ENCODE assay signal across 10 cellular contexts in the genomic region with DNA sequence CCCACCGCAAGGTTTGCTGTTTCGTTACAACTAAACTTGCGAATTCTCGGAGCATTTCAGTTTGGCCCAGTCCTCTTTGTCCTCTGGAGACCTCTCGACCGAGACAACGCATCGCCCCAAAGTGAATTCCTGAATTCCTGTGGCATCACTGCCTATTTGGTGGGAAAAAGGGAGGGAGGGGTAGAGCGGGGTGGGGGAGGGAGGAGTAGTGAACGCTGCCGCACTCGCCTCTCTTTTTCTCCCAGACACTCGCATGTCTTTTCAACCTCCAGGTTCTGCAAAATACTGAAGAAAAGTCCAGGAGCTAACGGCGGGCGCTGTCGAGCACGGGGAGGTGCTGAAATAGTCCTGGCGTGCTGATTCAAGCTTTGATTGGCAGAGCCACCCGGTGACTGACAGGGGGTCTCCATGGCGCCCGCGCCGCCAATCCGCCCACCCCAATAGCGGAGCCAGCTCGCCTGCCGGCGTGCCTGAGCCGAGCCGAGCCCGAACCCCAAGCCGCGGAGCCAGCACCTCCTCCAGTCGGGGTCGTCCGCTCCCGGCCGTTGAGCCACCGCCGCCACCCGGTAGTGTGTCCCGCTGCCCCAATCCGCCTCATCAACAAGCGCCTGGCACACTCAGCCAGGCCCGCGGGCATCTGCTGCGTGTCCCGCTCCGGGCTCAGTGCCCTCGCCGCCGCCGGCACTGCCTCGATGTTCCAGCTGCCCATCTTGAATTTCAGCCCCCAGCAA. TPM values are rescaled to one million over a fixed set of nuclear protein-coding genes. Genes with fewer than 3 reads are reported as not detected.
DNase-seq lines count a peak whose midpoint lies in the region; ATAC-seq, FAIRE-seq and TF ChIP-seq lines count a peak whose summit lies in the region.
"Had no signal": no experiment of that assay in that cellular context is flagged by ENCODE, and none has a peak within 500 bp of the region (broad histone marks: within the 10 kb centered on the region; RNA-seq: fewer than 3 reads in every experiment).

SIX6 (plus strand) TSS at position 440 of the 731 bp plus-strand sequence; CDS start at position 693, 253 bp downstream.

- TF ChIP-seq CTCF in K562 (IDR thresholded peaks at IDR 0.05 in 2 of 3, conservative IDR thresholded peaks at IDR 0.05 in 1 of 3; ENCODE audit: insufficient read depth in 2 of 3, low read depth in 1 of 3, low read length in 3 of 3): no peak
- TF ChIP-seq CTCF in mucosa of descending colon (IDR thresholded peaks at IDR 0.05): no peak

- WGBS in K562 (ENCODE audit: insufficient coverage, low coverage, missing lambda C conversion rate): 30% methylated on average over 9 of the region's 55 CpGs
- no CpG with 5 or more reads among the region's 55 CpGs for WGBS in trophoblast cell (ENCODE audit: extremely low coverage, insufficient coverage, insufficient read length)

- H3K36me3 ChIP-seq in K562 (ENCODE audit: control insufficient read depth, insufficient read depth, low read length) (no peaks in the 10 kb centered on the region), trophoblast cell (ENCODE audit: control insufficient read depth in 1 of 2, insufficient read depth in 2 of 2, low read length in 2 of 2) (no peaks in the 10 kb centered on the region), mucosa of descending colon (ENCODE audit: low read depth) (no peaks in the 10 kb centered on the region)

- no peak within 1 kb of the TSS for H3K4ac ChIP-seq in trophoblast cell (ENCODE audit: low read depth, low read length)

- no peaks in the 10 kb centered on the region for H3K79me1 ChIP-seq in trophoblast cell (ENCODE audit: low read length)

- peak; percentile 45 for DNase-seq in GM03348 (ENCODE audit: low spot score)
- peak; percentile 78 for DNase-seq in NCI-H2107 (lab: John Stamatoyannopoulos, UW)
- no peak for DNase-seq in K562 (ENCODE audit: extremely low read depth in 1 of 4, low spot score in 3 of 4)
- DNase-seq in trophoblast cell: no peak
- DNase-seq in mucosa of descending colon: no peak
- DNase-seq: activated CD4-positive, CD25-positive, alpha-beta regulatory T cell treated with anti-CD3 and anti-CD28 coated beads, Interleukin-2, amount 50 U/mL, for 72 hours had no signal

- no peak for ATAC-seq in K562
- no peak for ATAC-seq in GM21367 (IDR thresholded peaks at IDR 0.05; ENCODE audit: unreplicated experiment)
- no peak for ATAC-seq in GM18907 (IDR thresholded peaks at IDR 0.05; ENCODE audit: unreplicated experiment)
- ATAC-seq in mucosa of descending colon: no peak

- no peaks in the 10 kb centered on the region for H4K20me1 ChIP-seq in K562 (replicated peaks; ENCODE audit: control insufficient read depth, insufficient read depth, low read length)

- no TSS peak for BruUV-seq in K562 (replicated peaks; lab: Mats Ljungman, UMichigan)

- no peak for FAIRE-seq in K562 (lab: Jason Lieb, UNC)

- H2AK5ac ChIP-seq in trophoblast cell (ENCODE audit: low read length): no peak within 1 kb of the TSS

- CTCF ChIA-PET in K562 (lab: Yijun Ruan, JAX; ENCODE audit: low intra/inter-chr PET ratio): no interaction called here

- no peak within 1 kb of the TSS for H3K4me2 ChIP-seq in K562 (ENCODE audit: insufficient read depth, low read length)
- peak within 1 kb of the TSS; percentile 56 for H3K4me2 ChIP-seq in trophoblast cell (ENCODE audit: low read length)

- H3K23ac ChIP-seq in trophoblast cell (ENCODE audit: low read length): no peak within 1 kb of the TSS

- no peak within 1 kb of the TSS for H2AFZ ChIP-seq in K562 (ENCODE audit: low read depth, low read length)
- H2AFZ ChIP-seq in trophoblast cell (ENCODE audit: insufficient read depth, low read length, poor library complexity): peak within 1 kb of the TSS; percentile 28

- H3K27ac ChIP-seq in K562 (ENCODE audit: extremely low read depth, low read depth, low read length) (no peak within 1 kb of the TSS), trophoblast cell (ENCODE audit: low read depth, low read length) (no peak within 1 kb of the TSS)

- H4K91ac ChIP-seq in trophoblast cell (ENCODE audit: low read depth, low read length): no peak within 1 kb of the TSS

- no peak within 1 kb of the TSS for H3K9ac ChIP-seq in K562 (ENCODE audit: insufficient read depth in 1 of 2, low read depth in 2 of 2, low read length in 2 of 2)
- no peak within 1 kb of the TSS for H3K9ac ChIP-seq in trophoblast cell (ENCODE audit: low read length)

- H2BK12ac ChIP-seq in trophoblast cell (ENCODE audit: low read length): no peak within 1 kb of the TSS

- H4K8ac ChIP-seq in trophoblast cell (ENCODE audit: low read depth, low read length): no peak within 1 kb of the TSS

- H3K18ac ChIP-seq in trophoblast cell (ENCODE audit: low read length): no peak within 1 kb of the TSS

- H3K14ac ChIP-seq in trophoblast cell (ENCODE audit: low read length): no peak within 1 kb of the TSS

- TF ChIP-seq EP300 in K562 (IDR thresholded peaks at IDR 0.05; ENCODE audit: low read length): no peak

- H4K12ac ChIP-seq in trophoblast cell (ENCODE audit: low read depth, low read length): no peak within 1 kb of the TSS

- in situ Hi-C loops in K562 (cut with MboI): no loop called here

- no peaks in the 10 kb centered on the region for H3K9me1 ChIP-seq in K562 (ENCODE audit: control insufficient read depth, insufficient read depth, low read length)

- H3K4me1 ChIP-seq in K562 (replicated peaks in 1 of 2; ENCODE audit: control insufficient read depth in 2 of 2, insufficient read depth in 2 of 2, low read length in 2 of 2) (peaks cover 0 to 17% of the 10 kb centered on the region in 2 experiments; a peak in 1 of 5 replicates), trophoblast cell (ENCODE audit: control insufficient read depth in 1 of 2, insufficient read depth in 2 of 2, low read length in 2 of 2) (peaks cover 7 to 10% of the 10 kb centered on the region in 2 experiments), mucosa of descending colon (ENCODE audit: low read depth) (no peaks in the 10 kb centered on the region)

- H3K4me3 ChIP-seq in K562 (no peak within 1 kb of the TSS), trophoblast cell (ENCODE audit: low read depth, low read length) (no peak within 1 kb of the TSS), mucosa of descending colon (no peak within 1 kb of the TSS)

- POLR2A ChIA-PET in K562 (lab: Yijun Ruan, JAX): interaction anchor here (1.6 kb wide), 1 partner anchor 13 kb away, joined by 5 read pairs; no protein-coding TSS in a partner anchor

- H3K27me3 ChIP-seq in K562 (ENCODE audit: control insufficient read depth in 2 of 2, insufficient read depth in 2 of 2, low read length in 2 of 2) (peaks cover 21 to 57% of the 10 kb centered on the region in 2 experiments; a peak in 4 of 5 replicates), trophoblast cell (ENCODE audit: insufficient read depth, low read length) (peaks cover 77% of the 10 kb centered on the region)

- no peak within 1 kb of the TSS for H2BK5ac ChIP-seq in trophoblast cell (ENCODE audit: low read depth, low read length, poor library complexity)

- H3K9me3 ChIP-seq in K562 (replicated peaks; ENCODE audit: control insufficient read depth, insufficient read depth, low read depth, low read length): no peaks in the 10 kb centered on the region
- H3K9me3 ChIP-seq in trophoblast cell (ENCODE audit: insufficient read depth, low read depth, low read length): no peaks in the 10 kb centered on the region
- H3K9me3 ChIP-seq in mucosa of descending colon: no peaks in the 10 kb centered on the region

- no peaks in the 10 kb centered on the region for H3K79me2 ChIP-seq in K562 (ENCODE audit: control insufficient read depth, insufficient read depth, low read length)
- no peaks in the 10 kb centered on the region for H3K79me2 ChIP-seq in trophoblast cell (ENCODE audit: control insufficient read depth, insufficient read depth, low read length, poor library complexity)

- intact Hi-C loops in K562 (cut with micrococcal nuclease): no loop called here
- intact Hi-C loops in mucosa of descending colon (cut with DNase I, micrococcal nuclease): no loop called here

- H2BK120ac ChIP-seq in trophoblast cell (ENCODE audit: insufficient read depth, low read length, poor library complexity): no peak within 1 kb of the TSS

- TF ChIP-seq RAD21 in K562 (CRISPR knock-in tag; conservative IDR thresholded peaks at IDR 0.05 in 1 of 2, IDR thresholded peaks at IDR 0.05 in 1 of 2): no peak

- no peak for TF ChIP-seq POLR2A in K562 (conservative IDR thresholded peaks at IDR 0.05)

TF ChIP-seq in K562, 482 proteins besides CTCF, POLR2A, EP300 and RAD21:
- TF ChIP-seq, protein P1, sequence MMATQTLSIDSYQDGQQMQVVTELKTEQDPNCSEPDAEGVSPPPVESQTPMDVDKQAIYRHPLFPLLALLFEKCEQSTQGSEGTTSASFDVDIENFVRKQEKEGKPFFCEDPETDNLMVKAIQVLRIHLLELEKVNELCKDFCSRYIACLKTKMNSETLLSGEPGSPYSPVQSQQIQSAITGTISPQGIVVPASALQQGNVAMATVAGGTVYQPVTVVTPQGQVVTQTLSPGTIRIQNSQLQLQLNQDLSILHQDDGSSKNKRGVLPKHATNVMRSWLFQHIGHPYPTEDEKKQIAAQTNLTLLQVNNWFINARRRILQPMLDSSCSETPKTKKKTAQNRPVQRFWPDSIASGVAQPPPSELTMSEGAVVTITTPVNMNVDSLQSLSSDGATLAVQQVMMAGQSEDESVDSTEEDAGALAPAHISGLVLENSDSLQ (IDR thresholded peaks at IDR 0.05): peak; percentile 43; the same call in 1 of the 2 replicates
- TF ChIP-seq ZNF239 (CRISPR knock-in tag; IDR thresholded peaks at IDR 0.05): no peak

RNA-seq across cellular contexts. Expression of gene SIX6, which starts in this region (rescaled TPM):
- not detected in 2 replicates for total RNA-seq in K562 (2011; cell fraction: chromatin; rRNA removed; ENCODE audit: low replicate concordance)
- not detected in 2 replicates for total RNA-seq in K562 (2011; cell fraction: nucleolus; rRNA removed)
- total RNA-seq in K562 (2011; cell fraction: nucleoplasm; rRNA removed): not detected in 2 replicates
- not detected in 2 replicates for total RNA-seq in K562 (2014; rRNA removed)
- total RNA-seq in K562 (2014; rRNA removed; fragmentation: Illumina TruSeq; extraction: Trizol): not detected in 2 replicates
- not detected in 2 replicates for total RNA-seq in K562 (2015; rRNA removed; fragmentation: Illumina TruSeq; extraction: Trizol)
- total RNA-seq in K562 (2021): not detected in 2 replicates
- not detected in 2 replicates for polyA plus RNA-seq in K562 (2011; rRNA removed)
- polyA plus RNA-seq in K562 (2011; cell fraction: cytosol; rRNA removed): not detected in 2 replicates
- not detected in 2 replicates for polyA plus RNA-seq in K562 (2011; cell fraction: nucleus; rRNA removed)
- polyA plus RNA-seq in K562 (2012): not detected in 2 replicates
- not detected in 2 replicates for polyA plus RNA-seq in K562 (2014; fragmentation: Illumina TruSeq; extraction: Trizol)
- not detected for polyA plus RNA-seq in K562 (2014; fragmentation: Nextera tagmentation; extraction: Ambion mirVana)
- not detected in 2 replicates for polyA plus RNA-seq in K562 (2014; rRNA removed)
- not detected in 2 replicates for polyA minus RNA-seq in K562 (2011; rRNA and poly(A)+ RNA removed)
- not detected in 2 replicates for polyA minus RNA-seq in K562 (2011; cell fraction: cytosol; rRNA and poly(A)+ RNA removed)
- polyA minus RNA-seq in K562 (2011; cell fraction: nucleus; rRNA and poly(A)+ RNA removed): not detected in 2 replicates
- polyA plus RNA-seq in trophoblast cell (2013): not detected in 2 replicates
- not detected for total RNA-seq in mucosa of descending colon
- total RNA-seq: fibroblast of lung, HT1080 had no signal
- polyA plus RNA-seq: fibroblast of lung had no signal

Comparison
In these comparisons a context has a peak if more than half of its experiments do, and no peak if none do; other contexts are left out.
1. DNase-seq: peak in GM03348 (single experiment) and NCI-H2107 (single experiment); none in K562 (0 of 4), trophoblast cell (0 of 2) and mucosa of descending colon (0 of 3).